Comparison of ENCODE assay signal across 1 cellular context in genomic region chr9:125732562-125732961, GRCh38.
TF ChIP-seq lines count a peak whose summit lies in the region.

No MANE protein-coding gene starts in this region.

TF ChIP-seq in GM12878, 131 proteins besides CTCF, POLR2A, EP300 and RAD21:
- TF ChIP-seq E4F1 (IDR thresholded peaks at IDR 0.05; ENCODE audit: borderline replicate concordance, partially characterized antibody) (no peak), ZNF592 (IDR thresholded peaks at IDR 0.05) (no peak), REST (IDR thresholded peaks at IDR 0.05; ENCODE audit: low read depth, low read length) (peak; percentile 58; the same call in 1 of the 2 replicates), SIX5 (IDR thresholded peaks at IDR 0.05; ENCODE audit: low read depth, low read length, severe bottlenecking) (no peak), MTA3 (IDR thresholded peaks at IDR 0.05; ENCODE audit: borderline replicate concordance, low read length) (no peak), NRF1 (conservative IDR thresholded peaks at IDR 0.05; ENCODE audit: low read depth, low read length) (no peak)
